Comparison of ENCODE assay signal across 8 cellular contexts in the genomic region with DNA sequence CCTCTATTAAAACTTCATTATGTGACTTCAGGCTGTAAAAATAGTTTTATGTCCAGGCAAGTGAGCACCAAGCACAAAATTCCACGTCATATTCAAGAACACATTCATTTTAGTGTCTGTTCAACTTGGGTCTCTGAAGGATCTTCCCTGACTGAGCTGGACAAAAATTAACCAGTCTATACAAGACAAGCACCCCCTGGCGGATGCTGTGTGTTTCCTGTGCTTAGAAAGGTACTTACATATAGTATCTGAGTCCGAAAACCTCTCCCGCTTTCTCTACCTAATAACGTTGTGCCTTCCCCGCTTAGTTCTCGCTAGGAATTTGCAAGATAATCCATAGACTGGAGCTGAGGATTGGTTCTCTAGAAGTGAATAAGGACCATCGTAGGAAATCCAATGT.
DNase-seq lines count a peak whose midpoint lies in the region; ATAC-seq and TF ChIP-seq lines count a peak whose summit lies in the region.

No MANE protein-coding gene starts in this region.

- DNase-seq in SK-N-DZ (ENCODE audit: low spot score) (peak; percentile 20), left colon (peak in 1 of 2 donors; percentile 55), NK-92 (lab: John Stamatoyannopoulos, UW; ENCODE audit: unreplicated experiment) (no peak), dedifferentiated amniotic fluid mesenchymal stem cell (ENCODE audit: extremely low spot score) (no peak), NCI-H1105 (lab: John Stamatoyannopoulos, UW) (no peak)

- ATAC-seq in HG03097 (IDR thresholded peaks at IDR 0.05; ENCODE audit: low FRiP score, unreplicated experiment) = peak; percentile 85
- peak; percentile 43 for ATAC-seq in left colon
- no peak for ATAC-seq in GM21576 (IDR thresholded peaks at IDR 0.05; ENCODE audit: unreplicated experiment)

- peak; percentile 49 for TF ChIP-seq CTCF in GM12874 (IDR thresholded peaks at IDR 0.05; ENCODE audit: insufficient read depth, low read depth, low read length)

- intact Hi-C loops in left colon (cut with DNase I, micrococcal nuclease) = no loop called here
